In genomic region chr12:23458640-23459039, GRCh38 we compare ENCODE assay signal across 3 cellular contexts.
A peak's percentile ranks its signal among the peaks of the same experiment; 100 is the strongest.
TF ChIP-seq lines count a peak whose summit lies in the region.

No MANE protein-coding gene starts in this region.

TF ChIP-seq in GM23338, 12 proteins besides CTCF, POLR2A, EP300 and RAD21 (continued from another document):
- TF ChIP-seq REST (IDR thresholded peaks at IDR 0.05; ENCODE audit: unreplicated experiment), result no peak

TF ChIP-seq in IMR-90, 13 proteins besides CTCF, POLR2A, EP300 and RAD21 (continued from another document):
- no peak for TF ChIP-seq SMC3 (IDR thresholded peaks at IDR 0.05; ENCODE audit: low read depth, low read length)

TF ChIP-seq in K562, 482 proteins besides CTCF, POLR2A, EP300 and RAD21 (continued from another document):
- TF ChIP-seq, protein P1, sequence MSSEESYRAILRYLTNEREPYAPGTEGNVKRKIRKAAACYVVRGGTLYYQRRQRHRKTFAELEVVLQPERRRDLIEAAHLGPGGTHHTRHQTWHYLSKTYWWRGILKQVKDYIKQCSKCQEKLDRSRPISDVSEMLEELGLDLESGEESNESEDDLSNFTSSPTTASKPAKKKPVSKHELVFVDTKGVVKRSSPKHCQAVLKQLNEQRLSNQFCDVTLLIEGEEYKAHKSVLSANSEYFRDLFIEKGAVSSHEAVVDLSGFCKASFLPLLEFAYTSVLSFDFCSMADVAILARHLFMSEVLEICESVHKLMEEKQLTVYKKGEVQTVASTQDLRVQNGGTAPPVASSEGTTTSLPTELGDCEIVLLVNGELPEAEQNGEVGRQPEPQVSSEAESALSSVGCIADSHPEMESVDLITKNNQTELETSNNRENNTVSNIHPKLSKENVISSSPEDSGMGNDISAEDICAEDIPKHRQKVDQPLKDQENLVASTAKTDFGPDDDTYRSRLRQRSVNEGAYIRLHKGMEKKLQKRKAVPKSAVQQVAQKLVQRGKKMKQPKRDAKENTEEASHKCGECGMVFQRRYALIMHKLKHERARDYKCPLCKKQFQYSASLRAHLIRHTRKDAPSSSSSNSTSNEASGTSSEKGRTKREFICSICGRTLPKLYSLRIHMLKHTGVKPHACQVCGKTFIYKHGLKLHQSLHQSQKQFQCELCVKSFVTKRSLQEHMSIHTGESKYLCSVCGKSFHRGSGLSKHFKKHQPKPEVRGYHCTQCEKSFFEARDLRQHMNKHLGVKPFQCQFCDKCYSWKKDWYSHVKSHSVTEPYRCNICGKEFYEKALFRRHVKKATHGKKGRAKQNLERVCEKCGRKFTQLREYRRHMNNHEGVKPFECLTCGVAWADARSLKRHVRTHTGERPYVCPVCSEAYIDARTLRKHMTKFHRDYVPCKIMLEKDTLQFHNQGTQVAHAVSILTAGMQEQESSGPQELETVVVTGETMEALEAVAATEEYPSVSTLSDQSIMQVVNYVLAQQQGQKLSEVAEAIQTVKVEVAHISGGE (CRISPR knock-in tag; IDR thresholded peaks at IDR 0.05), result no peak
- no peak for TF ChIP-seq TRIM25 (IDR thresholded peaks at IDR 0.05; ENCODE audit: borderline replicate concordance)
- no peak for TF ChIP-seq KAT2B (IDR thresholded peaks at IDR 0.05; ENCODE audit: low read depth, low read length)
- TF ChIP-seq, protein P2, sequence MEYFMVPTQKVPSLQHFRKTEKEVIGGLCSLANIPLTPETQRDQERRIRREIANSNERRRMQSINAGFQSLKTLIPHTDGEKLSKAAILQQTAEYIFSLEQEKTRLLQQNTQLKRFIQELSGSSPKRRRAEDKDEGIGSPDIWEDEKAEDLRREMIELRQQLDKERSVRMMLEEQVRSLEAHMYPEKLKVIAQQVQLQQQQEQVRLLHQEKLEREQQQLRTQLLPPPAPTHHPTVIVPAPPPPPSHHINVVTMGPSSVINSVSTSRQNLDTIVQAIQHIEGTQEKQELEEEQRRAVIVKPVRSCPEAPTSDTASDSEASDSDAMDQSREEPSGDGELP (CRISPR knock-in tag; IDR thresholded peaks at IDR 0.05; ENCODE audit: borderline replicate concordance), result no peak
- TF ChIP-seq ZC3H11A (IDR thresholded peaks at IDR 0.05; ENCODE audit: low read depth, low read length), result no peak
- peak; percentile 64 for TF ChIP-seq ZNF316 (IDR thresholded peaks at IDR 0.05)
- TF ChIP-seq C11orf30 (IDR thresholded peaks at IDR 0.05; ENCODE audit: low read depth), result peak; percentile 61
- TF ChIP-seq NFE2 (IDR thresholded peaks at IDR 0.05; ENCODE audit: low read depth), result peak; percentile 38; the same call in 1 of the 2 replicates
TF ChIP-seq in K562: peak in this region for 3.
